32 cellular contexts compared by ENCODE assay signal in the genomic region with DNA sequence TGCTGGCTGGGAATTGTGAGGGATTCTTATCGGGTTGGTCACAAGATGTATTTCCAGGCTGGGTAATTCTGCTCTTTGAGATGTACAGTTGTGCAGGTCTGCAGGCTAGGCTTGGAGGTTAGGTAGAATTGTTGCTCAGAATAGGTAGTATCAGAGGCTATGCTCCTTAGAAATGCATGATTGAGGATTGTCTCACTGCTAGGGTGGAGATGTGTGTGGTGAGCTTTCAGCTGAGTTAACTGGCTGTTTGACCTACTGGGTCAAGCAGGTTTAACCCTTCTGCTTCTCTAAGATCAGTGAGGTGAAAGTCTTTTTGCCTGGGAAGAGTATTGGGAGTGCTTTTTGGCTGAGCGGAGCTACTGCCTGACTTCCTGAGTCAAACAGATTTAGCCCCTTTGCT.
"Had no signal": no experiment of that assay in that cellular context is flagged by ENCODE, and none has a peak within 500 bp of the region (broad histone marks: within the 10 kb centered on the region; RNA-seq: fewer than 3 reads in every experiment).

No MANE protein-coding gene starts in this region.

- H3K4me3 ChIP-seq: adrenal gland, ascending aorta, body of pancreas, breast epithelium, cardiac muscle cell had no signal

- H3K4me1 ChIP-seq: adrenal gland, ascending aorta, breast epithelium had no signal

- H3K27me3 ChIP-seq: adrenal gland, ascending aorta, body of pancreas, brain microvascular endothelial cell, breast epithelium, cardiac muscle cell had no signal

- H3K27ac ChIP-seq: adrenal gland, ascending aorta, body of pancreas, brain microvascular endothelial cell, breast epithelium, cardiac muscle cell had no signal

- DNase-seq: activated effector memory CD4-positive, alpha-beta T cell treated with anti-CD3 and anti-CD28 coated beads, Interleukin-2, amount 50 U/mL, for 16 hours; activated effector memory CD4-positive, alpha-beta T cell treated with Interleukin-2 at 50 U/mL for 16 hours; activated gamma-delta T cell; activated gamma-delta T cell treated with Interleukin-2 at 50 U/mL for 16 hours; activated naive CD4-positive, alpha-beta T cell; activated naive CD4-positive, alpha-beta T cell treated with anti-CD3 and anti-CD28 coated beads for 36 hours; activated naive CD4-positive, alpha-beta T cell treated with anti-CD3 and anti-CD28 coated beads, Interleukin-2, amount 10 ng/mL, durations not matched to agents 7 days and 5 days; activated naive CD4-positive, alpha-beta T cell treated with anti-CD3 and anti-CD28 coated beads, Interleukin-2, amount 50 U/mL, for 16 hours; activated naive CD4-positive, alpha-beta T cell treated with Interleukin-2 at 50 U/mL for 16 hours; activated naive CD8-positive, alpha-beta T cell treated with anti-CD3 and anti-CD28 coated beads for 36 hours; activated naive CD8-positive, alpha-beta T cell treated with anti-CD3 and anti-CD28 coated beads, Interleukin-2, amount 10 ng/mL, durations not matched to agents 7 days and 5 days; activated naive CD8-positive, alpha-beta T cell treated with anti-CD3 and anti-CD28 coated beads, Interleukin-2, amount 50 U/mL, for 24 hours; activated T-cell treated with anti-CD3 and anti-CD28 coated beads, Interleukin-2, amount 50 U/mL, for 1 hour; activated T-cell treated with anti-CD3 and anti-CD28 coated beads, Interleukin-2, amount 50 U/mL, for 24 hours; activated T-cell treated with anti-CD3 and anti-CD28 coated beads, Interleukin-2, amount 50 U/mL, for 4 hours; activated T-cell treated with anti-CD3 and anti-CD28 coated beads, Interleukin-2, amount 50 U/mL, for 48 hours; activated T-cell treated with anti-CD3 and anti-CD28 coated beads, Interleukin-2, amount 50 U/mL, for 72 hours; adrenal gland; amniotic stem cell; amygdala; anterior cingulate cortex; aorta; body of pancreas; brain microvascular endothelial cell; caudate nucleus; central memory CD4-positive, alpha-beta T cell; cerebellar nuclear complex had no signal

- ATAC-seq: activated naive CD4-positive, alpha-beta T cell treated with anti-CD3 and anti-CD28 coated beads, Interleukin-2, amount 50 U/mL, for 72 hours; activated naive CD8-positive, alpha-beta T cell treated with anti-CD3 and anti-CD28 coated beads, Interleukin-2, amount 50 U/mL, for 24 hours; activated T-cell treated with anti-CD3 and anti-CD28 coated beads, Interleukin-2, amount 50 U/mL, for 4 hours; activated T-cell treated with anti-CD3 and anti-CD28 coated beads, Interleukin-2, amount 50 U/mL, for 72 hours; activated T-helper 17 cell treated with anti-CD3 and anti-CD28 coated beads, Interleukin-2, amount 50 U/mL, for 72 hours; body of pancreas had no signal

- H3K9me3 ChIP-seq: adrenal gland, ascending aorta, breast epithelium had no signal

- H3K36me3 ChIP-seq: adrenal gland, ascending aorta, brain microvascular endothelial cell, breast epithelium, cardiac muscle cell had no signal
